ENCODE assay signal across 1 cellular context in genomic region chr3:101725192-101725889, GRCh38.
A peak's percentile ranks its signal among the peaks of the same experiment; 100 is the strongest.
TF ChIP-seq lines count a peak whose summit lies in the region.

No MANE protein-coding gene starts in this region.

TF ChIP-seq in HepG2, 621 proteins besides CTCF, POLR2A, EP300 and RAD21:
- TF ChIP-seq ELK4 (CRISPR knock-in tag; IDR thresholded peaks at IDR 0.05; ENCODE audit: borderline replicate concordance) (no peak), ZSCAN31 (CRISPR knock-in tag; IDR thresholded peaks at IDR 0.05; ENCODE audit: low read depth) (0 out of 2 replicates have a peak, but pooled peaks have one; percentile 44), THAP9 (CRISPR knock-in tag; IDR thresholded peaks at IDR 0.05; ENCODE audit: borderline replicate concordance) (peak; percentile 35; the same call in 1 of the 2 replicates), KIAA2018 (CRISPR knock-in tag; IDR thresholded peaks at IDR 0.05; ENCODE audit: borderline replicate concordance) (0 out of 2 replicates have a peak, but pooled peaks have one; percentile 67), ISL2 (CRISPR knock-in tag; IDR thresholded peaks at IDR 0.05) (no peak), DPF2 (CRISPR knock-in tag; IDR thresholded peaks at IDR 0.05; ENCODE audit: borderline replicate concordance, low read depth) (0 out of 2 replicates have a peak, but pooled peaks have one; percentile 21), CBFB (CRISPR knock-in tag; IDR thresholded peaks at IDR 0.05) (no peak), ZNF549 (CRISPR knock-in tag; IDR thresholded peaks at IDR 0.05) (0 out of 2 replicates have a peak, but pooled peaks have one; percentile 52), GATA4 (IDR thresholded peaks at IDR 0.05; ENCODE audit: borderline replicate concordance, low read depth) (0 out of 2 replicates have a peak, but pooled peaks have one; percentile 0), RFXAP (CRISPR knock-in tag; IDR thresholded peaks at IDR 0.05; ENCODE audit: borderline replicate concordance) (no peak), DBP (CRISPR knock-in tag; IDR thresholded peaks at IDR 0.05; ENCODE audit: not compliant biosample characterization) (peak; percentile 45), ZBTB43 (CRISPR knock-in tag; conservative IDR thresholded peaks at IDR 0.05) (0 out of 2 replicates have a peak, but pooled peaks have one; percentile 13), ZFP37 (CRISPR knock-in tag; IDR thresholded peaks at IDR 0.05; ENCODE audit: borderline replicate concordance) (0 out of 2 replicates have a peak, but pooled peaks have one; percentile 23), HES4 (CRISPR knock-in tag; IDR thresholded peaks at IDR 0.05; ENCODE audit: borderline replicate concordance) (0 out of 2 replicates have a peak, but pooled peaks have one; percentile 23), ZNF556 (CRISPR knock-in tag; IDR thresholded peaks at IDR 0.05; ENCODE audit: borderline replicate concordance) (peak; percentile 49; the same call in 1 of the 2 replicates), XRCC5 (optimal IDR thresholded peaks at IDR 0.05; ENCODE audit: low read length) (no peak), IRF1 (CRISPR knock-in tag; IDR thresholded peaks at IDR 0.05; ENCODE audit: low read depth) (0 out of 2 replicates have a peak, but pooled peaks have one; percentile 37), ZSCAN12 (CRISPR knock-in tag; IDR thresholded peaks at IDR 0.05) (0 out of 2 replicates have a peak, but pooled peaks have one; percentile 61), ZFX (CRISPR knock-in tag; IDR thresholded peaks at IDR 0.05; ENCODE audit: low read depth) (peak; percentile 51; the same call in 1 of the 2 replicates)
